Comparison of ENCODE assay signal across 8 cellular contexts in genomic region chr1:113388621-113389355, GRCh38. TPM values are rescaled to one million over a fixed set of nuclear protein-coding genes. Genes with fewer than 3 reads are reported as not detected.
DNase-seq lines count a peak whose midpoint lies in the region; ATAC-seq and TF ChIP-seq lines count a peak whose summit lies in the region.

No MANE protein-coding gene starts in this region.

- TF ChIP-seq POLR2A in breast epithelium (IDR thresholded peaks at IDR 0.05), result no peak

- TF ChIP-seq CTCF in breast epithelium (IDR thresholded peaks at IDR 0.05), result no peak

- H3K9ac ChIP-seq in mucosa of rectum (ENCODE audit: low read depth in 1 of 2, low read length in 2 of 2), result peak overlapping the region; percentile 82 to 87

- intact Hi-C loops in breast epithelium (cut with DNase I; ENCODE audit: low total_unique reads) (no loop called here), head of caudate nucleus (cut with DNase I) (no loop called here)

- H3K27me3 ChIP-seq in breast epithelium (no peaks in the 10 kb centered on the region), mucosa of rectum (ENCODE audit: control insufficient read depth in 2 of 2, insufficient read depth in 2 of 2, low read length in 2 of 2) (no peaks in the 10 kb centered on the region)

- H3K4me1 ChIP-seq in breast epithelium, result no peaks in the 10 kb centered on the region
- H3K4me1 ChIP-seq in mucosa of rectum (ENCODE audit: control insufficient read depth in 2 of 2, insufficient read depth in 2 of 2, low read length in 2 of 2), result peaks cover 4 to 29% of the 10 kb centered on the region in 2 donors

- peak; percentile 30 for DNase-seq in DMS79 treated with DMSO at 0.1 percent for 48 hours (lab: John Stamatoyannopoulos, UW)
- DNase-seq in DMS79 (lab: John Stamatoyannopoulos, UW), result no peak
- peak; percentile 93 for DNase-seq in NCI-H69 (lab: John Stamatoyannopoulos, UW)
- DNase-seq in breast epithelium (ENCODE audit: low spot score in 2 of 2), result peak in 1 of 2 donors; percentile 18
- DNase-seq in head of caudate nucleus, result no peak

- H3K4me3 ChIP-seq in breast epithelium, result peak overlapping the region; percentile 95
- peak overlapping the region; percentile 90 to 97 for H3K4me3 ChIP-seq in mucosa of rectum (ENCODE audit: low read length in 2 of 2)

- H3K9me3 ChIP-seq in breast epithelium (no peaks in the 10 kb centered on the region), mucosa of rectum (ENCODE audit: control insufficient read depth in 2 of 2, low read length in 2 of 2) (no peaks in the 10 kb centered on the region)

- ATAC-seq in GM19455 (IDR thresholded peaks at IDR 0.05; ENCODE audit: unreplicated experiment) (no peak), HG03442 (IDR thresholded peaks at IDR 0.05; ENCODE audit: unreplicated experiment) (no peak)

- H3K27ac ChIP-seq in breast epithelium (peak overlapping the region; percentile 72 to 92), mucosa of rectum (ENCODE audit: low read depth in 2 of 2, low read length in 2 of 2) (peak overlapping the region; percentile 91 to 96)

- H3K36me3 ChIP-seq in breast epithelium, result no peaks in the 10 kb centered on the region
- no peaks in the 10 kb centered on the region for H3K36me3 ChIP-seq in mucosa of rectum (ENCODE audit: control insufficient read depth in 2 of 2, insufficient read depth in 2 of 2, low read length in 2 of 2)

RNA-seq across cellular contexts. Expression of gene MAGI3, which starts 1.5 kb away (rescaled TPM):
- total RNA-seq in breast epithelium, result 10 to 100 TPM; 14.9 to 66.9 (median 33.4) TPM

Comparison
In these comparisons a context has a peak if more than half of its experiments do, and no peak if none do; other contexts are left out.
1. DNase-seq: peak in DMS79 treated with DMSO at 0.1 percent for 48 hours (single experiment) and NCI-H69 (single experiment); none in DMS79 (single experiment) and head of caudate nucleus (0 of 42).